Comparison of ENCODE assay signal across 24 cellular contexts in the genomic region with DNA sequence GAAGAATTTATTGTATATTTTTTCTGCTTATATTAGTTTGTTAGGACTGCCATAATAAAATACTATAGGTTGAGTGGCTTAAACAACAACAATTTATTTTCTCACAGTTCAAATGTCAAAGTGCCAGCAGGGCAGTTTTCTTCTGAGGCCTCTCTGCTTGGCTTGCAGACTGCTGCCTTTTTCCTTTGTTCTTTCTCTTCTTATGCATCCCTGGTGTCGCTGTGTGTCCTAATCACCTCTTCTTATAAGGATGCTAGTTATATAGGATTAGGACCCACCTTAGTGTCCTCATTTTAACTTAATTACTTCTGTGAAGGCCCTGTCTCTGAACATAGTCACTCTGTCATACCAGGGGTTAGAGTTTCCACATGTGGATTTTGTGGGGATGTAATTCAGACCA.
"Had no signal": no experiment of that assay in that cellular context is flagged by ENCODE, and none has a peak within 500 bp of the region (broad histone marks: within the 10 kb centered on the region; RNA-seq: fewer than 3 reads in every experiment).

No MANE protein-coding gene starts in this region.

- H3K27me3 Mint-ChIP-seq: activated CD8-positive, alpha-beta memory T cell treated with anti-CD3 and anti-CD28 coated beads, Interleukin-2, amount 10 ng/mL, durations not matched to agents 7 days and 5 days; activated naive CD8-positive, alpha-beta T cell treated with anti-CD3 and anti-CD28 coated beads, Interleukin-2, amount 50 U/mL, for 24 hours; activated T-cell treated with anti-CD3 and anti-CD28 coated beads, Interleukin-2, amount 50 U/mL, for 24 hours had no signal

- DNase-seq: activated CD4-positive, alpha-beta T cell treated with anti-CD3 and anti-CD28 coated beads for 48 hours; activated CD4-positive, alpha-beta T cell treated with anti-CD3 and anti-CD28 coated beads, Interleukin-2, amount 50 U/mL, for 48 hours; activated CD4-positive, CD25-positive, alpha-beta regulatory T cell treated with anti-CD3 and anti-CD28 coated beads, Interleukin-2, amount 50 U/mL, for 72 hours; activated CD8-positive, alpha-beta memory T cell treated with anti-CD3 and anti-CD28 coated beads, Interleukin-2, amount 10 ng/mL, durations not matched to agents 7 days and 5 days; activated effector memory CD4-positive, alpha-beta T cell treated with anti-CD3 and anti-CD28 coated beads, Interleukin-2, amount 50 U/mL, for 16 hours; activated naive CD4-positive, alpha-beta T cell treated with Interleukin-2 at 50 U/mL for 16 hours; activated naive CD8-positive, alpha-beta T cell treated with anti-CD3 and anti-CD28 coated beads, Interleukin-2, amount 50 U/mL, for 24 hours; activated T-cell treated with anti-CD3 and anti-CD28 coated beads, Interleukin-2, amount 50 U/mL, for 24 hours; amniotic stem cell; body of pancreas; central memory CD4-positive, alpha-beta T cell; Kasumi-1; KBM-7; NCI-H1048; NCI-H146; NCI-H187 treated with DMSO at 0.1 percent for 48 hours; NCI-H2081 treated with DMSO at 0.1 percent for 48 hours; NCI-H524 treated with DMSO at 0.1 percent for 48 hours; NCI-H774; NK-92 treated with Interleukin-12 subunit alpha and Interleukin-12 subunit beta, amount 100 ng/mL, for 24 hours; Peyer's patch; Right ventricle myocardium superior had no signal

- H3K9me3 Mint-ChIP-seq: activated naive CD8-positive, alpha-beta T cell treated with anti-CD3 and anti-CD28 coated beads, Interleukin-2, amount 50 U/mL, for 24 hours; activated T-cell treated with anti-CD3 and anti-CD28 coated beads, Interleukin-2, amount 50 U/mL, for 24 hours; T-helper 1 cell treated with Interleukin-12 subunit alpha and Interleukin-12 subunit beta and Interleukin-4 antibody, amounts not matched to agents 30 μg/mL and 1 μg/mL, for 36 hours had no signal

- ATAC-seq: activated CD8-positive, alpha-beta memory T cell treated with anti-CD3 and anti-CD28 coated beads, Interleukin-2, amount 10 ng/mL, durations not matched to agents 7 days and 5 days; activated naive CD4-positive, alpha-beta T cell treated with anti-CD3 and anti-CD28 coated beads, Interleukin-2, amount 50 U/mL, for 72 hours; activated naive CD8-positive, alpha-beta T cell treated with anti-CD3 and anti-CD28 coated beads, Interleukin-2, amount 50 U/mL, for 24 hours; body of pancreas had no signal

- H3K27ac Mint-ChIP-seq: activated CD8-positive, alpha-beta memory T cell treated with anti-CD3 and anti-CD28 coated beads, Interleukin-2, amount 10 ng/mL, durations not matched to agents 7 days and 5 days; activated naive CD4-positive, alpha-beta T cell treated with anti-CD3 and anti-CD28 coated beads, Interleukin-2, amount 50 U/mL, for 72 hours; activated naive CD8-positive, alpha-beta T cell treated with anti-CD3 and anti-CD28 coated beads, Interleukin-2, amount 50 U/mL, for 24 hours; activated T-cell treated with anti-CD3 and anti-CD28 coated beads, Interleukin-2, amount 50 U/mL, for 24 hours; T-helper 1 cell treated with Interleukin-12 subunit alpha and Interleukin-12 subunit beta and Interleukin-4 antibody, amounts not matched to agents 30 μg/mL and 1 μg/mL, for 36 hours had no signal

- H3K4me3 Mint-ChIP-seq: activated CD8-positive, alpha-beta memory T cell treated with anti-CD3 and anti-CD28 coated beads, Interleukin-2, amount 10 ng/mL, durations not matched to agents 7 days and 5 days; activated naive CD8-positive, alpha-beta T cell treated with anti-CD3 and anti-CD28 coated beads, Interleukin-2, amount 50 U/mL, for 24 hours; activated T-cell treated with anti-CD3 and anti-CD28 coated beads, Interleukin-2, amount 50 U/mL, for 24 hours; T-helper 1 cell treated with Interleukin-12 subunit alpha and Interleukin-12 subunit beta and Interleukin-4 antibody, amounts not matched to agents 30 μg/mL and 1 μg/mL, for 36 hours had no signal

- H3K36me3 Mint-ChIP-seq: activated CD8-positive, alpha-beta memory T cell treated with anti-CD3 and anti-CD28 coated beads, Interleukin-2, amount 10 ng/mL, durations not matched to agents 7 days and 5 days; activated naive CD4-positive, alpha-beta T cell treated with anti-CD3 and anti-CD28 coated beads, Interleukin-2, amount 50 U/mL, for 72 hours had no signal

- H3K4me1 Mint-ChIP-seq: activated CD8-positive, alpha-beta memory T cell treated with anti-CD3 and anti-CD28 coated beads, Interleukin-2, amount 10 ng/mL, durations not matched to agents 7 days and 5 days; activated naive CD8-positive, alpha-beta T cell treated with anti-CD3 and anti-CD28 coated beads, Interleukin-2, amount 50 U/mL, for 24 hours had no signal
